Comparison of ENCODE assay signal across 23 cellular contexts in genomic region chr4:35739305-35739704, GRCh38.
"Had no signal": no experiment of that assay in that cellular context is flagged by ENCODE, and none has a peak within 500 bp of the region (broad histone marks: within the 10 kb centered on the region; RNA-seq: fewer than 3 reads in every experiment).

No MANE protein-coding gene starts in this region.

- H3K27me3 ChIP-seq: gastrocnemius medialis, right lobe of liver, vagina had no signal

- H3K4me3 ChIP-seq: gastrocnemius medialis, right lobe of liver, vagina had no signal

- H3K27ac ChIP-seq: gastrocnemius medialis, right lobe of liver, vagina had no signal

- DNase-seq: activated CD4-positive, alpha-beta memory T cell treated with anti-CD3 and anti-CD28 coated beads for 36 hours; activated CD4-positive, alpha-beta T cell treated with anti-CD3 and anti-CD28 coated beads, Interleukin-2, amount 10 ng/mL, durations not matched to agents 24 days and 14 days; activated CD4-positive, CD25-positive, alpha-beta regulatory T cell treated with anti-CD3 and anti-CD28 coated beads, Interleukin-2, amount 50 U/mL, for 72 hours; activated CD8-positive, alpha-beta memory T cell treated with anti-CD3 and anti-CD28 coated beads, Interleukin-2, amount 50 U/mL, for 4 hours; activated gamma-delta T cell treated with Interleukin-2 at 50 U/mL for 16 hours; activated naive CD4-positive, alpha-beta T cell treated with anti-CD3 and anti-CD28 coated beads, Interleukin-2, amount 50 U/mL, for 16 hours; activated T-cell treated with anti-CD3 and anti-CD28 coated beads, Interleukin-2, amount 50 U/mL, for 4 hours; amniotic stem cell; caudate nucleus; cortex of kidney; effector memory CD8-positive, alpha-beta T cell; erythroblast; gastrocnemius medialis; head of caudate nucleus; hippocampal formation; left cardiac atrium; left ventricle myocardium superior; right lobe of liver; stimulated activated CD4-positive, alpha-beta T cell treated with anti-CD3 and anti-CD28 coated beads, Interleukin-2, amount 100 ng/mL, for 48 hours; stimulated activated naive CD8-positive, alpha-beta T cell treated with anti-CD3 and anti-CD28 coated beads, Interleukin-15, amount 100 ng/mL, for 72 hours; substantia nigra had no signal

- H3K9me3 ChIP-seq: gastrocnemius medialis, right lobe of liver, vagina had no signal

- H3K4me1 ChIP-seq: gastrocnemius medialis, right lobe of liver, vagina had no signal

- H3K36me3 ChIP-seq: gastrocnemius medialis, right lobe of liver, vagina had no signal

- ATAC-seq: activated T-cell treated with anti-CD3 and anti-CD28 coated beads, Interleukin-2, amount 50 U/mL, for 4 hours; activated T-helper 17 cell treated with anti-CD3 and anti-CD28 coated beads, Interleukin-2, amount 50 U/mL, for 72 hours; effector memory CD8-positive, alpha-beta T cell; gastrocnemius medialis; left cardiac atrium; left ventricle myocardium superior; right lobe of liver; stimulated activated naive CD8-positive, alpha-beta T cell treated with anti-CD3 and anti-CD28 coated beads, Interleukin-15, amount 100 ng/mL, for 72 hours had no signal
